ENCODE assay signal across 1 cellular context in genomic region chr6:39555136-39555535, GRCh38.
TF ChIP-seq lines count a peak whose summit lies in the region.

No MANE protein-coding gene starts in this region.

TF ChIP-seq in H1, 55 proteins besides CTCF, POLR2A, EP300 and RAD21:
- TF ChIP-seq MAX (IDR thresholded peaks at IDR 0.05) (no peak), CTBP2 (IDR thresholded peaks at IDR 0.05; ENCODE audit: borderline replicate concordance, insufficient read depth, insufficient read length, low read length) (no peak), KDM1A (IDR thresholded peaks at IDR 0.05; ENCODE audit: borderline replicate concordance, low read length) (no peak), MAFK (IDR thresholded peaks at IDR 0.05; ENCODE audit: low read depth, low read length) (no peak), JUN (IDR thresholded peaks at IDR 0.05; ENCODE audit: low read depth, low read length) (no peak), SP2 (IDR thresholded peaks at IDR 0.05; ENCODE audit: low read length) (no peak), USF2 (IDR thresholded peaks at IDR 0.05; ENCODE audit: low read length) (no peak), SRF (IDR thresholded peaks at IDR 0.05; ENCODE audit: low read depth, low read length) (no peak), SAP30 (IDR thresholded peaks at IDR 0.05; ENCODE audit: insufficient read depth, insufficient replicate concordance, low read length) (no peak), KDM4A (IDR thresholded peaks at IDR 0.05; ENCODE audit: low read depth, low read length, severe bottlenecking) (no peak), CHD7 (IDR thresholded peaks at IDR 0.05; ENCODE audit: insufficient replicate concordance, low read length) (no peak), GTF2F1 (IDR thresholded peaks at IDR 0.05; ENCODE audit: borderline replicate concordance, low read depth, low read length) (no peak), TAF1 (IDR thresholded peaks at IDR 0.05; ENCODE audit: low read depth, low read length) (no peak), CEBPB (IDR thresholded peaks at IDR 0.05; ENCODE audit: low read depth, low read length) (no peak), RXRA (IDR thresholded peaks at IDR 0.05; ENCODE audit: insufficient read depth, low read depth, low read length) (no peak)
